Comparison of ENCODE assay signal across 23 cellular contexts in the genomic region with DNA sequence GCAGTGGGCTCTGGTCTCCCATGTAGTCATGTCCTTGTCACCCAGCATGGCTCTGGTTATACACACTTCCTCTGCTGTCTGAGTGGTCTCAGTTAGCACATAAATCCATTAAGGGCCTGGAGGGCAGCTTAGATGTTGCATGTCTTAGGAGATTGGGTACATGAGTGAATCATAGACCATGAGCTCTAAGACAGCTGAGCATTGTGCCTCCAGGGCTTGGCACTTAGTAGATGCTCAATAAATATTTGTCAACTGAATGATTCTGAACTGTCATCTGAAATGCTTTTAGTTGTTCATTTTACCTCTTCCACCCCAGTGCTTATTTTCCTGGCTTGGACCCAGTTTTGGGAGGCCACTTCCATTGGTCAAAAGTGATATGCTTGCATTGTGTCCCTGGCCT.
"Had no signal": no experiment of that assay in that cellular context is flagged by ENCODE, and none has a peak within 500 bp of the region (broad histone marks: within the 10 kb centered on the region; RNA-seq: fewer than 3 reads in every experiment).

No MANE protein-coding gene starts in this region.

- H3K9me3 ChIP-seq: ascending aorta, body of pancreas had no signal

- DNase-seq: activated CD4-positive, alpha-beta memory T cell treated with anti-CD3 and anti-CD28 coated beads for 36 hours; activated CD4-positive, alpha-beta T cell treated with anti-CD3 and anti-CD28 coated beads, Interleukin-2, amount 10 ng/mL, durations not matched to agents 7 days and 5 days; activated CD4-positive, CD25-positive, alpha-beta regulatory T cell; activated CD8-positive, alpha-beta memory T cell treated with anti-CD3 and anti-CD28 coated beads for 24 hours; activated effector memory CD4-positive, alpha-beta T cell treated with anti-CD3 and anti-CD28 coated beads, Interleukin-2, amount 50 U/mL, for 16 hours; activated naive CD4-positive, alpha-beta T cell treated with Interleukin-2 at 50 U/mL for 16 hours; activated naive CD8-positive, alpha-beta T cell treated with anti-CD3 and anti-CD28 coated beads, Interleukin-2, amount 50 U/mL, for 24 hours; activated T-cell treated with anti-CD3 and anti-CD28 coated beads, Interleukin-2, amount 50 U/mL, for 4 hours; amniotic stem cell; body of pancreas; Kasumi-1; NCI-H1048; NCI-H146; NCI-H187 treated with DMSO at 0.1 percent for 48 hours; NCI-H2081 treated with DMSO at 0.1 percent for 48 hours; NCI-H446; NCI-H524; SIG-M5; T-helper 17 cell; T-helper 9 cell had no signal

- H3K4me1 ChIP-seq: body of pancreas had no signal

- ATAC-seq: activated naive CD4-positive, alpha-beta T cell treated with anti-CD3 and anti-CD28 coated beads, Interleukin-2, amount 50 U/mL, for 72 hours; activated naive CD8-positive, alpha-beta T cell treated with anti-CD3 and anti-CD28 coated beads, Interleukin-2, amount 50 U/mL, for 24 hours; activated T-cell treated with anti-CD3 and anti-CD28 coated beads, Interleukin-2, amount 50 U/mL, for 4 hours; body of pancreas; T-helper 17 cell had no signal

- H3K27me3 ChIP-seq: ascending aorta, body of pancreas had no signal

- H3K27ac ChIP-seq: ascending aorta, body of pancreas, VCaP had no signal

- H3K36me3 ChIP-seq: ascending aorta had no signal

- H3K4me3 ChIP-seq: ascending aorta, body of pancreas had no signal
